Comparison of ENCODE assay signal across 19 cellular contexts in genomic region chr20:62516345-62516744, GRCh38. TPM values are rescaled to one million over a fixed set of nuclear protein-coding genes. Genes with fewer than 3 reads are reported as not detected.
DNase-seq lines count a peak whose midpoint lies in the region; ATAC-seq, FAIRE-seq and TF ChIP-seq lines count a peak whose summit lies in the region.
"Had no signal": no experiment of that assay in that cellular context is flagged by ENCODE, and none has a peak within 500 bp of the region (broad histone marks: within the 10 kb centered on the region; RNA-seq: fewer than 3 reads in every experiment).

No MANE protein-coding gene starts in this region.

- no peak overlapping the region for H3K4ac ChIP-seq in mesenchymal stem cell (ENCODE audit: low read depth in 1 of 2, low read length in 2 of 2)

- H3K4me3 Mint-ChIP-seq in nephron, result no peak overlapping the region
- H3K4me3 Mint-ChIP-seq: activated CD4-positive, alpha-beta T cell treated with anti-CD3 and anti-CD28 coated beads, Interleukin-2, amount 10 ng/mL, durations not matched to agents 7 days and 5 days had no signal

- DNase-seq in ELR (ENCODE audit: low read depth) (peak; percentile 26), LNCaP clone FGC (ENCODE audit: low read depth) (no peak), bronchial epithelial cell (ENCODE audit: low read depth) (no peak), aorta (no peak), mesenchymal stem cell (no peak)
- DNase-seq: activated CD4-positive, alpha-beta T cell treated with anti-CD3 and anti-CD28 coated beads, Interleukin-2, amount 10 ng/mL, durations not matched to agents 7 days and 5 days; activated gamma-delta T cell treated with Interleukin-2 at 50 U/mL for 16 hours; kidney glomerular epithelial cell; NCI-H187 treated with DMSO at 0.1 percent for 48 hours; occipital lobe; SJCRH30; stimulated activated CD4-positive, alpha-beta T cell treated with anti-CD3 and anti-CD28 coated beads, Interleukin-1b, Interleukin-23, amount 100 ng/mL, for 48 hours; stimulated activated naive CD4-positive, alpha-beta T cell had no signal

- no peak overlapping the region for H4K8ac ChIP-seq in mesenchymal stem cell (ENCODE audit: low read length)

- no peak for FAIRE-seq in bronchial epithelial cell (lab: Jason Lieb, UNC)
- FAIRE-seq: GM12891 had no signal

- no peak overlapping the region for H2AFZ ChIP-seq in mesenchymal stem cell (ENCODE audit: low read depth, low read length)

- no peaks in the 10 kb centered on the region for H3K36me3 Mint-ChIP-seq in nephron (ENCODE audit: low read depth)

- H3K27me3 ChIP-seq in bronchial epithelial cell (ENCODE audit: control insufficient read depth, insufficient read depth, low read length) (peaks cover 18% of the 10 kb centered on the region), aorta (ENCODE audit: control insufficient read depth in 1 of 2, insufficient read depth in 2 of 2, low read length in 1 of 2) (no peaks in the 10 kb centered on the region), mesenchymal stem cell (ENCODE audit: control insufficient read depth in 1 of 2, insufficient read depth in 1 of 2, low read length in 2 of 2) (peaks cover 18 to 77% of the 10 kb centered on the region in 2 experiments)
- H3K27me3 ChIP-seq: SJCRH30 had no signal

- H2BK12ac ChIP-seq in mesenchymal stem cell (ENCODE audit: low read length in 2 of 2), result no peak overlapping the region

- H2BK120ac ChIP-seq in mesenchymal stem cell (ENCODE audit: low read depth, low read length), result no peak overlapping the region

- H2AK5ac ChIP-seq in mesenchymal stem cell (ENCODE audit: low read length, severe bottlenecking), result no peak overlapping the region

- intact Hi-C loops in aorta (cut with DNase I), result no loop called here

- H3K36me3 ChIP-seq in bronchial epithelial cell (ENCODE audit: control insufficient read depth, insufficient read depth, low read length) (no peaks in the 10 kb centered on the region), aorta (ENCODE audit: control insufficient read depth in 1 of 2, insufficient read depth in 2 of 2, low read length in 1 of 2) (no peaks in the 10 kb centered on the region), mesenchymal stem cell (ENCODE audit: control insufficient read depth in 1 of 2, insufficient read depth in 2 of 2, low read depth in 1 of 2, low read length in 2 of 2) (no peaks in the 10 kb centered on the region)
- H3K36me3 ChIP-seq: SJCRH30 had no signal

- no peaks in the 10 kb centered on the region for H3K79me1 ChIP-seq in mesenchymal stem cell (replicated peaks; ENCODE audit: low read length, poor library complexity, severe bottlenecking)

- H2BK5ac ChIP-seq in mesenchymal stem cell (ENCODE audit: low read depth, low read length, poor library complexity, severe bottlenecking), result no peak overlapping the region

- no peak overlapping the region for H3K4me2 ChIP-seq in mesenchymal stem cell (ENCODE audit: low read length, poor library complexity, severe bottlenecking)

- no peak overlapping the region for H2BK15ac ChIP-seq in mesenchymal stem cell (ENCODE audit: low read depth, poor library complexity, severe bottlenecking)

- no peak overlapping the region for H3K9ac ChIP-seq in mesenchymal stem cell (ENCODE audit: low read length)

- H4K91ac ChIP-seq in mesenchymal stem cell (ENCODE audit: low read length), result no peak overlapping the region

- no peak for ATAC-seq in GM19035 (IDR thresholded peaks at IDR 0.05; ENCODE audit: unreplicated experiment)
- no peak for ATAC-seq in aorta (ENCODE audit: low FRiP score)
- no peak for ATAC-seq in GM18873 (IDR thresholded peaks at IDR 0.05; ENCODE audit: low FRiP score, unreplicated experiment)

- no peak overlapping the region for H3K27ac ChIP-seq in aorta (ENCODE audit: low read depth in 1 of 2, low read length in 2 of 2)
- no peak overlapping the region for H3K27ac ChIP-seq in mesenchymal stem cell (ENCODE audit: low read length, poor library complexity, severe bottlenecking)
- H3K27ac ChIP-seq: HL-60, SJCRH30 had no signal

- H3K4me3 ChIP-seq in LNCaP clone FGC (ENCODE audit: low read depth, low read length), result no peak overlapping the region
- H3K4me3 ChIP-seq in bronchial epithelial cell (ENCODE audit: low read depth, low read length), result no peak overlapping the region
- H3K4me3 ChIP-seq in aorta (ENCODE audit: low read length in 2 of 2), result no peak overlapping the region
- H3K4me3 ChIP-seq in mesenchymal stem cell (ENCODE audit: insufficient read depth in 1 of 2, low read depth in 1 of 2, low read length in 2 of 2), result no peak overlapping the region
- H3K4me3 ChIP-seq: SJCRH30 had no signal

- peak; percentile 81 for TF ChIP-seq CTCF in LNCaP clone FGC (IDR thresholded peaks at IDR 0.05; ENCODE audit: control insufficient read depth, extremely low read depth, insufficient read depth)
- peak; percentile 29 for TF ChIP-seq CTCF in bronchial epithelial cell (IDR thresholded peaks at IDR 0.05; ENCODE audit: insufficient read depth, low read length, severe bottlenecking)
- peak; percentile 20 to 44 (median 21) for TF ChIP-seq CTCF in nephron (IDR thresholded peaks at IDR 0.05; ENCODE audit: unreplicated experiment in 3 of 3)

- H3K9me3 Mint-ChIP-seq in nephron, result no peaks in the 10 kb centered on the region
- H3K9me3 Mint-ChIP-seq: activated CD4-positive, alpha-beta T cell treated with anti-CD3 and anti-CD28 coated beads, Interleukin-2, amount 10 ng/mL, durations not matched to agents 7 days and 5 days had no signal

- H3K4me1 ChIP-seq in aorta (ENCODE audit: control insufficient read depth in 1 of 2, insufficient read depth in 2 of 2, low read length in 2 of 2) (no peaks in the 10 kb centered on the region), mesenchymal stem cell (ENCODE audit: control insufficient read depth, insufficient read depth, low read depth, low read length) (peaks cover 2% of the 10 kb centered on the region)

- no peak overlapping the region for H3K27ac Mint-ChIP-seq in nephron
- H3K27ac Mint-ChIP-seq: activated CD4-positive, alpha-beta T cell treated with anti-CD3 and anti-CD28 coated beads, Interleukin-2, amount 10 ng/mL, durations not matched to agents 7 days and 5 days had no signal

- H3K14ac ChIP-seq in mesenchymal stem cell (ENCODE audit: low read length in 2 of 2), result no peak overlapping the region

- H3K9me3 ChIP-seq in aorta (ENCODE audit: control insufficient read depth, low read length) (no peaks in the 10 kb centered on the region), mesenchymal stem cell (ENCODE audit: control insufficient read depth, low read length) (no peaks in the 10 kb centered on the region)
- H3K9me3 ChIP-seq: SJCRH30 had no signal

- WGBS in aorta, 2 donors, result 85% methylated on average over 13 of the region's 13 CpGs
- 74% methylated on average over 13 of the region's 13 CpGs for WGBS in mesenchymal stem cell

- H3K4me1 Mint-ChIP-seq in nephron, result peaks cover 21% of the 10 kb centered on the region

- no peak overlapping the region for H3K23ac ChIP-seq in mesenchymal stem cell (ENCODE audit: low read length in 2 of 2)

- peaks cover 21% of the 10 kb centered on the region for H3K27me3 Mint-ChIP-seq in nephron (ENCODE audit: low read depth)

- H3K18ac ChIP-seq in mesenchymal stem cell (ENCODE audit: low read depth in 1 of 2, low read length in 2 of 2), result no peak overlapping the region

RNA-seq across cellular contexts. Expression of gene GATA5, which starts 40.5 kb away (rescaled TPM):
- total RNA-seq in bronchial epithelial cell (not detected in 2 replicates), aorta (1 to 10 TPM in 1 of 2 donors, under 1 TPM in 1; 0.16 to 1.6 TPM)
- 1 to 10 TPM in 1 of 2 donors, under 1 TPM in 1; 0.28 to 3.5 TPM for polyA plus RNA-seq in aorta
- not detected for polyA plus RNA-seq in mesenchymal stem cell (2013, experiment 1 of 2)
- not detected for polyA plus RNA-seq in mesenchymal stem cell (2013, experiment 2 of 2)
- total RNA-seq: activated CD4-positive, alpha-beta T cell treated with anti-CD3 and anti-CD28 coated beads, Interleukin-2, amount 10 ng/mL, durations not matched to agents 7 days and 5 days; cerebellum; SJCRH30 had no signal

Comparison
In these comparisons a context has a peak if more than half of its experiments do, and no peak if none do; other contexts are left out.
1. CTCF ChIP-seq: peak in every context shown above with its lines; median percentile 81 in LNCaP clone FGC; 29 in bronchial epithelial cell; 21 in nephron.